In the genomic region with DNA sequence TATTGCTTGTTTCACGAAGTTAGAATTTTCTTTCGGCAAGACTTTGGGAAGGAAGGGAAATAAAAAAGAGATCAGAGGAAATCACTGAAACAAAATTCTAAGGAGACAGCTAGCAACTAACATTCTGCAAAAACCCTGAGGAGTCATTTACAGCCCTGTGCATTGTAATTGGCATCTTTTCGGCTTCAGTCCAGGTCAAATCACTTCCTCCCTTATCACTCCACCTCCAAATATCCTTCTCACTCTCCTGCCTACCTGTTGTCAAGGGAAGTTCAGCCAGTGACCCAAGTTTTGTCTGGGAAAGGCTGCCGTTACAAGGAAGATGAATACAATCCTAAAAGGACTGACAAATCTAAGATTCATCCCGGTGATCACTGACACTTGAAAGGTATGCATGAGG, we compare ENCODE assay signal across 1 cellular context.
TF ChIP-seq lines count a peak whose summit lies in the region.

No MANE protein-coding gene starts in this region.

TF ChIP-seq in GM23338, 12 proteins besides CTCF, POLR2A, EP300 and RAD21 (continued from another document):
- TF ChIP-seq POLR2AphosphoS5 (IDR thresholded peaks at IDR 0.05; ENCODE audit: low read depth) (no peak), JUNB (IDR thresholded peaks at IDR 0.05; ENCODE audit: unreplicated experiment) (no peak), CREB1 (CRISPR knock-in tag; IDR thresholded peaks at IDR 0.05; ENCODE audit: low read depth) (no peak), ZNF114 (CRISPR knock-in tag; IDR thresholded peaks at IDR 0.05) (no peak), EZH2phosphoT487 (IDR thresholded peaks at IDR 0.05; ENCODE audit: unreplicated experiment) (no peak), NANOG (IDR thresholded peaks at IDR 0.05; ENCODE audit: borderline replicate concordance) (no peak), EZH2 (IDR thresholded peaks at IDR 0.05; ENCODE audit: low read depth, unreplicated experiment) (no peak)
- TF ChIP-seq, protein P1, sequence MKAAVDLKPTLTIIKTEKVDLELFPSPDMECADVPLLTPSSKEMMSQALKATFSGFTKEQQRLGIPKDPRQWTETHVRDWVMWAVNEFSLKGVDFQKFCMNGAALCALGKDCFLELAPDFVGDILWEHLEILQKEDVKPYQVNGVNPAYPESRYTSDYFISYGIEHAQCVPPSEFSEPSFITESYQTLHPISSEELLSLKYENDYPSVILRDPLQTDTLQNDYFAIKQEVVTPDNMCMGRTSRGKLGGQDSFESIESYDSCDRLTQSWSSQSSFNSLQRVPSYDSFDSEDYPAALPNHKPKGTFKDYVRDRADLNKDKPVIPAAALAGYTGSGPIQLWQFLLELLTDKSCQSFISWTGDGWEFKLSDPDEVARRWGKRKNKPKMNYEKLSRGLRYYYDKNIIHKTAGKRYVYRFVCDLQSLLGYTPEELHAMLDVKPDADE (IDR thresholded peaks at IDR 0.05), result no peak
- TF ChIP-seq, protein P2, sequence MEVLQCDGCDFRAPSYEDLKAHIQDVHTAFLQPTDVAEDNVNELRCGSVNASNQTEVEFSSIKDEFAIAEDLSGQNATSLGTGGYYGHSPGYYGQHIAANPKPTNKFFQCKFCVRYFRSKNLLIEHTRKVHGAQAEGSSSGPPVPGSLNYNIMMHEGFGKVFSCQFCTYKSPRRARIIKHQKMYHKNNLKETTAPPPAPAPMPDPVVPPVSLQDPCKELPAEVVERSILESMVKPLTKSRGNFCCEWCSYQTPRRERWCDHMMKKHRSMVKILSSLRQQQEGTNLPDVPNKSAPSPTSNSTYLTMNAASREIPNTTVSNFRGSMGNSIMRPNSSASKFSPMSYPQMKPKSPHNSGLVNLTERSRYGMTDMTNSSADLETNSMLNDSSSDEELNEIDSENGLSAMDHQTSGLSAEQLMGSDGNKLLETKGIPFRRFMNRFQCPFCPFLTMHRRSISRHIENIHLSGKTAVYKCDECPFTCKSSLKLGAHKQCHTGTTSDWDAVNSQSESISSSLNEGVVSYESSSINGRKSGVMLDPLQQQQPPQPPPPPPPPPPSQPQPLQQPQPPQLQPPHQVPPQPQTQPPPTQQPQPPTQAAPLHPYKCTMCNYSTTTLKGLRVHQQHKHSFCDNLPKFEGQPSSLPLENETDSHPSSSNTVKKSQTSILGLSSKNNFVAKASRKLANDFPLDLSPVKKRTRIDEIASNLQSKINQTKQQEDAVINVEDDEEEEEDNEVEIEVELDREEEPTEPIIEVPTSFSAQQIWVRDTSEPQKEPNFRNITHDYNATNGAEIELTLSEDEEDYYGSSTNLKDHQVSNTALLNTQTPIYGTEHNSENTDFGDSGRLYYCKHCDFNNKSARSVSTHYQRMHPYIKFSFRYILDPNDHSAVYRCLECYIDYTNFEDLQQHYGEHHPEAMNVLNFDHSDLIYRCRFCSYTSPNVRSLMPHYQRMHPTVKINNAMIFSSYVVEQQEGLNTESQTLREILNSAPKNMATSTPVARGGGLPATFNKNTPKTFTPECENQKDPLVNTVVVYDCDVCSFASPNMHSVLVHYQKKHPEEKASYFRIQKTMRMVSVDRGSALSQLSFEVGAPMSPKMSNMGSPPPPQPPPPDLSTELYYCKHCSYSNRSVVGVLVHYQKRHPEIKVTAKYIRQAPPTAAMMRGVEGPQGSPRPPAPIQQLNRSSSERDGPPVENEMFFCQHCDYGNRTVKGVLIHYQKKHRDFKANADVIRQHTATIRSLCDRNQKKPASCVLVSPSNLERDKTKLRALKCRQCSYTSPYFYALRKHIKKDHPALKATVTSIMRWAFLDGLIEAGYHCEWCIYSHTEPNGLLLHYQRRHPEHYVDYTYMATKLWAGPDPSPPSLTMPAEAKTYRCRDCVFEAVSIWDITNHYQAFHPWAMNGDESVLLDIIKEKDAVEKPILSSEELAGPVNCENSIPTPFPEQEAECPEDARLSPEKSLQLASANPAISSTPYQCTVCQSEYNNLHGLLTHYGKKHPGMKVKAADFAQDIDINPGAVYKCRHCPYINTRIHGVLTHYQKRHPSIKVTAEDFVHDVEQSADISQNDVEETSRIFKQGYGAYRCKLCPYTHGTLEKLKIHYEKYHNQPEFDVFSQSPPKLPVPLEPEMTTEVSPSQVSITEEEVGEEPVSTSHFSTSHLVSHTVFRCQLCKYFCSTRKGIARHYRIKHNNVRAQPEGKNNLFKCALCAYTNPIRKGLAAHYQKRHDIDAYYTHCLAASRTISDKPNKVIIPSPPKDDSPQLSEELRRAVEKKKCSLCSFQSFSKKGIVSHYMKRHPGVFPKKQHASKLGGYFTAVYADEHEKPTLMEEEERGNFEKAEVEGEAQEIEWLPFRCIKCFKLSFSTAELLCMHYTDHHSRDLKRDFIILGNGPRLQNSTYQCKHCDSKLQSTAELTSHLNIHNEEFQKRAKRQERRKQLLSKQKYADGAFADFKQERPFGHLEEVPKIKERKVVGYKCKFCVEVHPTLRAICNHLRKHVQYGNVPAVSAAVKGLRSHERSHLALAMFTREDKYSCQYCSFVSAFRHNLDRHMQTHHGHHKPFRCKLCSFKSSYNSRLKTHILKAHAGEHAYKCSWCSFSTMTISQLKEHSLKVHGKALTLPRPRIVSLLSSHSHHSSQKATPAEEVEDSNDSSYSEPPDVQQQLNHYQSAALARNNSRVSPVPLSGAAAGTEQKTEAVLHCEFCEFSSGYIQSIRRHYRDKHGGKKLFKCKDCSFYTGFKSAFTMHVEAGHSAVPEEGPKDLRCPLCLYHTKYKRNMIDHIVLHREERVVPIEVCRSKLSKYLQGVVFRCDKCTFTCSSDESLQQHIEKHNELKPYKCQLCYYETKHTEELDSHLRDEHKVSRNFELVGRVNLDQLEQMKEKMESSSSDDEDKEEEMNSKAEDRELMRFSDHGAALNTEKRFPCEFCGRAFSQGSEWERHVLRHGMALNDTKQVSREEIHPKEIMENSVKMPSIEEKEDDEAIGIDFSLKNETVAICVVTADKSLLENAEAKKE (CRISPR knock-in tag; IDR thresholded peaks at IDR 0.05), result no peak
TF ChIP-seq in GM23338: peak in this region for 0.
